ENCODE assay signal across 8 cellular contexts in the genomic region with DNA sequence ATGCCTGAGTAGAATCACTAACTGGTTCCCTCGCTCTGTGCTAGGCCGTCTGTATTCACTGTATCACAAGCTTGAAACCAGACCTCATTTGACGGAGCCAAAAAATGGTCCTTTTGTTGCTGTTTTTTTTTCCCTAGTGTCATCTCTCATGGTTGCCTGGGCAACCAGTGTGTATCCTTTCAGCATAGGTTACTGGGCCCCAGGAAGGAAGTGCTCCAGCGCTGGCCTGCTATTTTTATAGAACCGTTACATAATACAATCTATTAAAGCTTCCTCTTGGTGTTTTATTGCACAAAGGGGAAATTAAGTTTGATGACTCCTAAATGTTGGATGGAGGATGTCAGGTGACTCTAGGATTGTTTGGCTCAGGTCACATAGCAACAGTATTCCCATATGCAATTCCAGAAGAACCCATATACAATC.
DNase-seq lines count a peak whose midpoint lies in the region; ATAC-seq and TF ChIP-seq lines count a peak whose summit lies in the region.

No MANE protein-coding gene starts in this region.

- H3K9me2 ChIP-seq in DOHH2 (replicated peaks; ENCODE audit: control insufficient read depth, low read length), result no peaks in the 10 kb centered on the region

- H4K20me1 ChIP-seq in DOHH2 (ENCODE audit: control insufficient read depth, insufficient read depth, low read depth, low read length), result no peaks in the 10 kb centered on the region

- peak in 1 of 2 donors; percentile 39 for TF ChIP-seq RAD21 in liver (IDR thresholded peaks at IDR 0.05)

- no peaks in the 10 kb centered on the region for H3F3A ChIP-seq in DOHH2 (ENCODE audit: control insufficient read depth, insufficient read depth)

- peak overlapping the region; percentile 46 for H3K4me2 ChIP-seq in DOHH2 (ENCODE audit: low read length)

- no peaks in the 10 kb centered on the region for H3K79me2 ChIP-seq in DOHH2 (ENCODE audit: control insufficient read depth, low read length)

- peak; percentile 64 for ATAC-seq in HG02588 (IDR thresholded peaks at IDR 0.05; ENCODE audit: unreplicated experiment)

- no peak for TF ChIP-seq CTCF in DOHH2 (IDR thresholded peaks at IDR 0.05; ENCODE audit: low read depth, low read length, poor library complexity, severe bottlenecking)
- no peak for TF ChIP-seq CTCF in cardiac fibroblast (IDR thresholded peaks at IDR 0.05; ENCODE audit: low read depth, low read length)
- no peak for TF ChIP-seq CTCF in liver (IDR thresholded peaks at IDR 0.05; ENCODE audit: low read depth, low read length, missing input control)

- H3K27ac ChIP-seq in DOHH2 (ENCODE audit: low read depth, low read length) (no peak overlapping the region), liver (ENCODE audit: low read depth in 1 of 2, low read length in 2 of 2) (peak overlapping the region in 1 of 2 donors; percentile 28), substantia nigra (ENCODE audit: low read depth, low read length, poor library complexity, severe bottlenecking) (peak overlapping the region; percentile 10)

- peaks cover 16% of the 10 kb centered on the region for H3K4me1 ChIP-seq in DOHH2 (ENCODE audit: control insufficient read depth, low read length)
- H3K4me1 ChIP-seq in liver (ENCODE audit: control insufficient read depth in 4 of 4, insufficient read depth in 4 of 4, low read length in 3 of 4), result peaks cover 1 to 11% (median 3%) of the 10 kb centered on the region in 4 donors

- no peaks in the 10 kb centered on the region for H3K36me3 ChIP-seq in DOHH2 (ENCODE audit: control insufficient read depth, low read length)
- H3K36me3 ChIP-seq in liver (ENCODE audit: control insufficient read depth in 4 of 4, insufficient read depth in 3 of 4, low read depth in 1 of 4, low read length in 3 of 4), result no peaks in the 10 kb centered on the region

- no peaks in the 10 kb centered on the region for H3K9me3 ChIP-seq in DOHH2 (ENCODE audit: control insufficient read depth, insufficient read depth, low read length)
- no peaks in the 10 kb centered on the region for H3K9me3 ChIP-seq in liver (ENCODE audit: control insufficient read depth in 4 of 4, low read length in 3 of 4)

- H3K9ac ChIP-seq in liver (ENCODE audit: low read depth in 1 of 2, low read length in 2 of 2), result no peak overlapping the region

- H3K27me3 ChIP-seq in DOHH2 (ENCODE audit: control insufficient read depth, low read length) (no peaks in the 10 kb centered on the region), liver (ENCODE audit: control insufficient read depth in 4 of 4, insufficient read depth in 4 of 4, low read length in 3 of 4) (no peaks in the 10 kb centered on the region)

- DNase-seq in NCI-H774 (lab: John Stamatoyannopoulos, UW), result peak; percentile 2
- peak; percentile 90 to 92 for DNase-seq in cardiac fibroblast (ENCODE audit: low read depth in 2 of 2)
- DNase-seq in substantia nigra (lab: John Stamatoyannopoulos, UW), result peak in 43 of 49 donors; percentile 3 to 78 (median 30)
- no peak for DNase-seq in SHP77 treated with DMSO at 0.1 percent for 48 hours (lab: John Stamatoyannopoulos, UW)
- no peak for DNase-seq in RKO (ENCODE audit: low spot score)

- 64% methylated on average over 5 of the region's 5 CpGs for WGBS in liver

- 0 out of 2 replicates have a peak overlapping the region, but pooled peaks have one; percentile 31 for H3K4me3 ChIP-seq in DOHH2 (ENCODE audit: low read length)
- H3K4me3 ChIP-seq in cardiac fibroblast (replicated peaks in 1 of 2; ENCODE audit: low read depth in 2 of 2, low read length in 2 of 2), result no peak overlapping the region
- no peak overlapping the region for H3K4me3 ChIP-seq in liver (ENCODE audit: low read depth in 1 of 3, low read length in 3 of 3)

TF ChIP-seq in liver, 16 proteins besides CTCF, POLR2A, EP300 and RAD21:
- TF ChIP-seq MAX (IDR thresholded peaks at IDR 0.05), result no peak
- no peak for TF ChIP-seq TAF1 (conservative IDR thresholded peaks at IDR 0.05)
- no peak for TF ChIP-seq FOXA2 (IDR thresholded peaks at IDR 0.05)
- no peak for TF ChIP-seq YY1 (IDR thresholded peaks at IDR 0.05)
- TF ChIP-seq, protein P1, sequence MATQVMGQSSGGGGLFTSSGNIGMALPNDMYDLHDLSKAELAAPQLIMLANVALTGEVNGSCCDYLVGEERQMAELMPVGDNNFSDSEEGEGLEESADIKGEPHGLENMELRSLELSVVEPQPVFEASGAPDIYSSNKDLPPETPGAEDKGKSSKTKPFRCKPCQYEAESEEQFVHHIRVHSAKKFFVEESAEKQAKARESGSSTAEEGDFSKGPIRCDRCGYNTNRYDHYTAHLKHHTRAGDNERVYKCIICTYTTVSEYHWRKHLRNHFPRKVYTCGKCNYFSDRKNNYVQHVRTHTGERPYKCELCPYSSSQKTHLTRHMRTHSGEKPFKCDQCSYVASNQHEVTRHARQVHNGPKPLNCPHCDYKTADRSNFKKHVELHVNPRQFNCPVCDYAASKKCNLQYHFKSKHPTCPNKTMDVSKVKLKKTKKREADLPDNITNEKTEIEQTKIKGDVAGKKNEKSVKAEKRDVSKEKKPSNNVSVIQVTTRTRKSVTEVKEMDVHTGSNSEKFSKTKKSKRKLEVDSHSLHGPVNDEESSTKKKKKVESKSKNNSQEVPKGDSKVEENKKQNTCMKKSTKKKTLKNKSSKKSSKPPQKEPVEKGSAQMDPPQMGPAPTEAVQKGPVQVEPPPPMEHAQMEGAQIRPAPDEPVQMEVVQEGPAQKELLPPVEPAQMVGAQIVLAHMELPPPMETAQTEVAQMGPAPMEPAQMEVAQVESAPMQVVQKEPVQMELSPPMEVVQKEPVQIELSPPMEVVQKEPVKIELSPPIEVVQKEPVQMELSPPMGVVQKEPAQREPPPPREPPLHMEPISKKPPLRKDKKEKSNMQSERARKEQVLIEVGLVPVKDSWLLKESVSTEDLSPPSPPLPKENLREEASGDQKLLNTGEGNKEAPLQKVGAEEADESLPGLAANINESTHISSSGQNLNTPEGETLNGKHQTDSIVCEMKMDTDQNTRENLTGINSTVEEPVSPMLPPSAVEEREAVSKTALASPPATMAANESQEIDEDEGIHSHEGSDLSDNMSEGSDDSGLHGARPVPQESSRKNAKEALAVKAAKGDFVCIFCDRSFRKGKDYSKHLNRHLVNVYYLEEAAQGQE (IDR thresholded peaks at IDR 0.05), result no peak
- no peak for TF ChIP-seq GABPA (IDR thresholded peaks at IDR 0.05 in 1 of 2, conservative IDR thresholded peaks at IDR 0.05 in 1 of 2)
- TF ChIP-seq FOXA1 (IDR thresholded peaks at IDR 0.05), result no peak
- TF ChIP-seq SP1 (IDR thresholded peaks at IDR 0.05), result peak; percentile 41
- TF ChIP-seq NR2F2 (IDR thresholded peaks at IDR 0.05), result peak; percentile 26
- TF ChIP-seq RXRA (IDR thresholded peaks at IDR 0.05), result peak in 1 of 2 donors; percentile 15
- TF ChIP-seq EGR1 (IDR thresholded peaks at IDR 0.05; ENCODE audit: low read depth in 2 of 2), result no peak

Comparison
In these comparisons a context has a peak if more than half of its experiments do, and no peak if none do; other contexts are left out.
1. DNase-seq: peak in NCI-H774 (single experiment), cardiac fibroblast (2 of 2) and substantia nigra (43 of 49); none in SHP77 treated with DMSO at 0.1 percent for 48 hours (single experiment) and RKO (single experiment).